In genomic region chr3:15148614-15149013, GRCh38 we compare ENCODE assay signal across 11 cellular contexts. TPM values are rescaled to one million over a fixed set of nuclear protein-coding genes. Genes with fewer than 3 reads are reported as not detected.
DNase-seq lines count a peak whose midpoint lies in the region; ATAC-seq and TF ChIP-seq lines count a peak whose summit lies in the region.
"Had no signal": no experiment of that assay in that cellular context is flagged by ENCODE, and none has a peak within 500 bp of the region (broad histone marks: within the 10 kb centered on the region; RNA-seq: fewer than 3 reads in every experiment).

No MANE protein-coding gene starts in this region.

- peak overlapping the region; percentile 47 for H3K4me2 ChIP-seq in HCT116 (ENCODE audit: low read length)

- H3K4me1 Mint-ChIP-seq in CD8-positive, alpha-beta T cell (ENCODE audit: low read depth): no peaks in the 10 kb centered on the region
- no peaks in the 10 kb centered on the region for H3K4me1 Mint-ChIP-seq in activated CD4-positive, alpha-beta T cell treated with anti-CD3 and anti-CD28 coated beads, Interleukin-2, amount 10 ng/mL, durations not matched to agents 24 days and 14 days
- H3K4me1 Mint-ChIP-seq: CD8-positive, alpha-beta memory T cell had no signal

- H3K79me2 ChIP-seq in HCT116 (ENCODE audit: insufficient read depth, low read length): no peaks in the 10 kb centered on the region

- no peak overlapping the region for H3K27ac ChIP-seq in HCT116 (ENCODE audit: low read depth, low read length)
- H3K27ac ChIP-seq in CD8-positive, alpha-beta T cell (ENCODE audit: low read depth, low read length): no peak overlapping the region
- H3K27ac ChIP-seq: SK-N-MC had no signal

- RAD21 ChIA-PET in HCT116 (lab: Charles Lee; ENCODE audit: low non-redundant PET in 1 of 2, low total read pairs in 2 of 2, uncharacterized antibody in 2 of 2, unreplicated experiment in 2 of 2): no interaction called here

- H3K36me3 ChIP-seq in BE2C (no peaks in the 10 kb centered on the region), HCT116 (ENCODE audit: control insufficient read depth in 1 of 2, insufficient read depth in 2 of 2, low read length in 2 of 2) (no peaks in the 10 kb centered on the region)
- H3K36me3 ChIP-seq in CD8-positive, alpha-beta T cell (ENCODE audit: insufficient read depth, low read length): no peaks in the 10 kb centered on the region

- POLR2A ChIA-PET in HCT116 (lab: Charles Lee): no interaction called here
- POLR2A ChIA-PET in CD8-positive, alpha-beta T cell (lab: Charles Lee): no interaction called here

- peaks cover 25% of the 10 kb centered on the region for H3K27me3 Mint-ChIP-seq in CD8-positive, alpha-beta T cell (ENCODE audit: low read depth)
- H3K27me3 Mint-ChIP-seq in activated CD4-positive, alpha-beta T cell treated with anti-CD3 and anti-CD28 coated beads, Interleukin-2, amount 10 ng/mL, durations not matched to agents 24 days and 14 days: peaks cover 42% of the 10 kb centered on the region

- no peaks in the 10 kb centered on the region for H3K36me3 Mint-ChIP-seq in activated naive CD4-positive, alpha-beta T cell treated with anti-CD3 and anti-CD28 coated beads, Interleukin-2, amount 50 U/mL, for 72 hours
- no peaks in the 10 kb centered on the region for H3K36me3 Mint-ChIP-seq in CD8-positive, alpha-beta T cell
- H3K36me3 Mint-ChIP-seq in activated CD4-positive, alpha-beta T cell treated with anti-CD3 and anti-CD28 coated beads, Interleukin-2, amount 10 ng/mL, durations not matched to agents 24 days and 14 days (ENCODE audit: low read depth): no peaks in the 10 kb centered on the region
- H3K36me3 Mint-ChIP-seq: CD8-positive, alpha-beta memory T cell had no signal

- ATAC-seq in HCT116: peak; percentile 100
- no peak for ATAC-seq in activated naive CD4-positive, alpha-beta T cell treated with anti-CD3 and anti-CD28 coated beads, Interleukin-2, amount 50 U/mL, for 72 hours
- no peak for ATAC-seq in CD8-positive, alpha-beta T cell

- DNase-seq in BE2C: peak; percentile 38
- peak; percentile 43 for DNase-seq in HCT116 (ENCODE audit: low read depth, low spot score)
- peak; percentile 29 for DNase-seq in SW480 (ENCODE audit: low spot score)
- DNase-seq in inferior parietal cortex (ENCODE audit: extremely low spot score): peak; percentile 31
- DNase-seq in activated naive CD4-positive, alpha-beta T cell treated with anti-CD3 and anti-CD28 coated beads, Interleukin-2, amount 50 U/mL, for 72 hours (ENCODE audit: low spot score in 2 of 2): no peak
- DNase-seq in CD8-positive, alpha-beta T cell: no peak
- no peak for DNase-seq in activated CD4-positive, alpha-beta T cell treated with anti-CD3 and anti-CD28 coated beads, Interleukin-2, amount 10 ng/mL, durations not matched to agents 24 days and 14 days
- DNase-seq in KG1 (lab: John Stamatoyannopoulos, UW): no peak
- DNase-seq: CD8-positive, alpha-beta memory T cell; NCI-H1436 had no signal

- CTCF ChIA-PET in HCT116 (lab: Charles Lee): interaction anchor here (1.7 kb wide), 1 partner anchor 55 kb away, joined by 4 read pairs; no protein-coding TSS in a partner anchor
- CTCF ChIA-PET in CD8-positive, alpha-beta T cell (lab: Charles Lee): interaction anchor here (0.8 kb wide), 1 partner anchor 31 kb away, joined by 3 read pairs; no protein-coding TSS in a partner anchor

- H3K4me3 ChIP-seq in BE2C (ENCODE audit: low read depth, low read length) (no peak overlapping the region), HCT116 (replicated peaks in 1 of 2; ENCODE audit: low read depth in 1 of 2, low read length in 2 of 2) (no peak overlapping the region)
- no peak overlapping the region for H3K4me3 ChIP-seq in CD8-positive, alpha-beta T cell (ENCODE audit: low read depth, low read length)
- H3K4me3 ChIP-seq: SK-N-MC had no signal

- H3K9ac ChIP-seq in HCT116 (ENCODE audit: low read length): no peak overlapping the region

- TF ChIP-seq CTCF in BE2C (IDR thresholded peaks at IDR 0.05; ENCODE audit: low read depth, low read length) (no peak; the same call in 1 of the 2 replicates), HCT116 (IDR thresholded peaks at IDR 0.05 in 2 of 3, conservative IDR thresholded peaks at IDR 0.05 in 1 of 3; ENCODE audit: borderline replicate concordance in 1 of 3, insufficient read depth in 1 of 3, low read depth in 2 of 3, low read length in 2 of 3) (peak in 1 of 3 experiments; percentile 19; a peak in 1 of 6 replicates)
- TF ChIP-seq CTCF in CD8-positive, alpha-beta T cell (IDR thresholded peaks at IDR 0.05): no peak

- H4K20me1 ChIP-seq in HCT116 (ENCODE audit: insufficient read depth): no peaks in the 10 kb centered on the region

- no peak for TF ChIP-seq RAD21 in HCT116 (IDR thresholded peaks at IDR 0.05; ENCODE audit: low read depth)

- intact Hi-C loops in HCT116 (cut with micrococcal nuclease): no loop called here
- intact Hi-C loops in CD8-positive, alpha-beta T cell (cut with DNase I, micrococcal nuclease): no loop called here
- intact Hi-C loops in activated CD4-positive, alpha-beta T cell treated with anti-CD3 and anti-CD28 coated beads, Interleukin-2, amount 10 ng/mL, durations not matched to agents 24 days and 14 days (cut with micrococcal nuclease): no loop called here

- no peaks in the 10 kb centered on the region for H3K9me3 Mint-ChIP-seq in activated naive CD4-positive, alpha-beta T cell treated with anti-CD3 and anti-CD28 coated beads, Interleukin-2, amount 50 U/mL, for 72 hours
- H3K9me3 Mint-ChIP-seq in CD8-positive, alpha-beta T cell: no peaks in the 10 kb centered on the region
- no peaks in the 10 kb centered on the region for H3K9me3 Mint-ChIP-seq in activated CD4-positive, alpha-beta T cell treated with anti-CD3 and anti-CD28 coated beads, Interleukin-2, amount 10 ng/mL, durations not matched to agents 24 days and 14 days
- H3K9me3 Mint-ChIP-seq: CD8-positive, alpha-beta memory T cell had no signal

- H3K4me3 Mint-ChIP-seq in CD8-positive, alpha-beta T cell: no peak overlapping the region
- H3K4me3 Mint-ChIP-seq in activated CD4-positive, alpha-beta T cell treated with anti-CD3 and anti-CD28 coated beads, Interleukin-2, amount 10 ng/mL, durations not matched to agents 24 days and 14 days: no peak overlapping the region
- H3K4me3 Mint-ChIP-seq: CD8-positive, alpha-beta memory T cell had no signal

- peak overlapping the region; percentile 44 for H2AFZ ChIP-seq in HCT116 (ENCODE audit: low read depth, low read length, poor library complexity, severe bottlenecking)

- no peak overlapping the region for H3K27ac Mint-ChIP-seq in activated naive CD4-positive, alpha-beta T cell treated with anti-CD3 and anti-CD28 coated beads, Interleukin-2, amount 50 U/mL, for 72 hours
- no peak overlapping the region for H3K27ac Mint-ChIP-seq in CD8-positive, alpha-beta T cell
- H3K27ac Mint-ChIP-seq in activated CD4-positive, alpha-beta T cell treated with anti-CD3 and anti-CD28 coated beads, Interleukin-2, amount 10 ng/mL, durations not matched to agents 24 days and 14 days: no peak overlapping the region
- H3K27ac Mint-ChIP-seq: CD8-positive, alpha-beta memory T cell had no signal

- TF ChIP-seq POLR2A in HCT116 (IDR thresholded peaks at IDR 0.05; ENCODE audit: borderline replicate concordance, extremely low read depth, insufficient read depth, insufficient read length): no peak

- H3K9me3 ChIP-seq in BE2C (no peaks in the 10 kb centered on the region), HCT116 (ENCODE audit: control insufficient read depth in 1 of 2, insufficient read depth in 1 of 2, low read depth in 1 of 2, low read length in 2 of 2) (no peaks in the 10 kb centered on the region)
- no peaks in the 10 kb centered on the region for H3K9me3 ChIP-seq in CD8-positive, alpha-beta T cell (ENCODE audit: low read length)

- H3K9me2 ChIP-seq in HCT116 (ENCODE audit: insufficient read depth): no peaks in the 10 kb centered on the region; the same call in 1 of the 2 replicates

- 0 out of 2 replicates have a peak, but pooled peaks cover 5% of the 10 kb centered on the region for H3K27me3 ChIP-seq in BE2C
- peaks cover 7% of the 10 kb centered on the region; the same call in 1 of the 2 replicates for H3K27me3 ChIP-seq in HCT116 (ENCODE audit: insufficient read depth, low read length)
- H3K27me3 ChIP-seq in CD8-positive, alpha-beta T cell (ENCODE audit: insufficient read depth, low read length): peaks cover 4% of the 10 kb centered on the region

- BruUV-seq in HCT116 (replicated peaks; lab: Mats Ljungman, UMichigan): no TSS peak

- H3K4me1 ChIP-seq in BE2C (no peaks in the 10 kb centered on the region), HCT116 (ENCODE audit: control insufficient read depth in 1 of 2, insufficient read depth in 2 of 2, low read length in 2 of 2) (peaks cover 0 to 9% of the 10 kb centered on the region in 2 experiments; a peak in 2 of 4 replicates)
- no peaks in the 10 kb centered on the region for H3K4me1 ChIP-seq in CD8-positive, alpha-beta T cell (ENCODE audit: insufficient read depth, low read length)

TF ChIP-seq in HCT116, 20 proteins besides CTCF, POLR2A, EP300 and RAD21 (continues in another document):
- TF ChIP-seq JUND (IDR thresholded peaks at IDR 0.05) (no peak), CBX3 (IDR thresholded peaks at IDR 0.05; ENCODE audit: low read depth) (no peak)

RNA-seq across cellular contexts. Expression of gene RBSN, which starts 49.7 kb away (rescaled TPM):
- polyA plus RNA-seq in BE2C (2012; ENCODE audit: insufficient read depth, insufficient read length, low read depth): 11.8 TPM
- 18.4 TPM for total RNA-seq in HCT116 (2021; ENCODE audit: unreplicated experiment)
- polyA plus RNA-seq in HCT116 (2012): 9.2 and 9.8 TPM in 2 replicates
- total RNA-seq in activated naive CD4-positive, alpha-beta T cell treated with anti-CD3 and anti-CD28 coated beads, Interleukin-2, amount 50 U/mL, for 72 hours: 10 to 100 TPM; 14.2 to 14.5 TPM
- 10 to 100 TPM; 41.9 to 48.1 TPM for total RNA-seq in CD8-positive, alpha-beta T cell
- 13.2 and 15.0 TPM in 2 replicates for total RNA-seq in activated CD4-positive, alpha-beta T cell treated with anti-CD3 and anti-CD28 coated beads, Interleukin-2, amount 10 ng/mL, durations not matched to agents 24 days and 14 days

RNA-seq across cellular contexts. Expression of gene CAPN7, which starts 57.4 kb away (rescaled TPM):
- 9.2 TPM for polyA plus RNA-seq in BE2C (2012; ENCODE audit: insufficient read depth, insufficient read length, low read depth)
- total RNA-seq in HCT116 (2021; ENCODE audit: unreplicated experiment): 27.7 TPM
- polyA plus RNA-seq in HCT116 (2012): 9.7 and 11.2 TPM in 2 replicates
- 10 to 100 TPM; 25.4 to 35.0 TPM for total RNA-seq in activated naive CD4-positive, alpha-beta T cell treated with anti-CD3 and anti-CD28 coated beads, Interleukin-2, amount 50 U/mL, for 72 hours
- 10 to 100 TPM; 59.7 to 62.6 TPM for total RNA-seq in CD8-positive, alpha-beta T cell
- total RNA-seq in activated CD4-positive, alpha-beta T cell treated with anti-CD3 and anti-CD28 coated beads, Interleukin-2, amount 10 ng/mL, durations not matched to agents 24 days and 14 days: 25.4 and 29.9 TPM in 2 replicates

Comparison
In these comparisons a context has a peak if more than half of its experiments do, and no peak if none do; other contexts are left out.
1. DNase-seq: peak in BE2C (single experiment), HCT116 (single experiment), SW480 (single experiment) and inferior parietal cortex (single experiment); none in activated naive CD4-positive, alpha-beta T cell treated with anti-CD3 and anti-CD28 coated beads, Interleukin-2, amount 50 U/mL, for 72 hours (0 of 2), CD8-positive, alpha-beta T cell (0 of 7), activated CD4-positive, alpha-beta T cell treated with anti-CD3 and anti-CD28 coated beads, Interleukin-2, amount 10 ng/mL, durations not matched to agents 24 days and 14 days (single experiment) and KG1 (single experiment).